Comparison of ENCODE assay signal across 23 cellular contexts in genomic region chr2:28411956-28412609, GRCh38. TPM values are rescaled to one million over a fixed set of nuclear protein-coding genes. Genes with fewer than 3 reads are reported as not detected.
A peak's percentile ranks its signal among the peaks of the same experiment; 100 is the strongest.
DNase-seq lines count a peak whose midpoint lies in the region; ATAC-seq and TF ChIP-seq lines count a peak whose summit lies in the region.
"Had no signal": no experiment of that assay in that cellular context is flagged by ENCODE, and none has a peak within 500 bp of the region (broad histone marks: within the 10 kb centered on the region; RNA-seq: fewer than 3 reads in every experiment).

No MANE protein-coding gene starts in this region.

- H3K18ac ChIP-seq in mesendoderm (ENCODE audit: low read length): no peak overlapping the region

- no peak overlapping the region for H3K56ac ChIP-seq in mesendoderm (ENCODE audit: low read length)

- no peaks in the 10 kb centered on the region for H3K27me3 Mint-ChIP-seq in activated CD4-positive, alpha-beta T cell treated with anti-CD3 and anti-CD28 coated beads, Interleukin-2, amount 10 ng/mL, durations not matched to agents 7 days and 5 days
- H3K27me3 Mint-ChIP-seq in CD4-positive, alpha-beta memory T cell: no peaks in the 10 kb centered on the region
- H3K27me3 Mint-ChIP-seq: progenitor cell of endocrine pancreas had no signal

- H3K9ac ChIP-seq in mesendoderm (ENCODE audit: low read length): no peak overlapping the region

- POLR2A ChIA-PET in activated CD4-positive, alpha-beta T cell treated with anti-CD3 and anti-CD28 coated beads, Interleukin-2, amount 10 ng/mL, durations not matched to agents 7 days and 5 days (lab: Charles Lee): no interaction called here
- POLR2A ChIA-PET in CD4-positive, alpha-beta memory T cell (lab: Charles Lee; ENCODE audit: partially characterized antibody): interaction anchor here (3.6 to 10.9 kb wide), 2 partner anchors 11 to 20 kb away, joined by 14 to 115 read pairs; partner anchors contain the start of gene FOSL2

- no peak for TF ChIP-seq POLR2A in thyroid gland (IDR thresholded peaks at IDR 0.05)

- H3K4me3 ChIP-seq in CD4-positive, alpha-beta memory T cell (ENCODE audit: low read length in 2 of 2): no peak overlapping the region
- H3K4me3 ChIP-seq in psoas muscle: no peak overlapping the region
- no peak overlapping the region for H3K4me3 ChIP-seq in mesendoderm (ENCODE audit: low read length)
- H3K4me3 ChIP-seq in thyroid gland (replicated peaks in 1 of 3): no peak overlapping the region
- H3K4me3 ChIP-seq: dorsolateral prefrontal cortex had no signal

- TF ChIP-seq CTCF in psoas muscle (IDR thresholded peaks at IDR 0.05): no peak
- TF ChIP-seq CTCF in thyroid gland (IDR thresholded peaks at IDR 0.05): no peak

- no peak overlapping the region for H3K23ac ChIP-seq in mesendoderm (ENCODE audit: low read length)

- H3K36me3 ChIP-seq in CD4-positive, alpha-beta memory T cell (ENCODE audit: insufficient read depth, low read length): peaks cover 3% of the 10 kb centered on the region
- H3K36me3 ChIP-seq in psoas muscle (ENCODE audit: insufficient read depth in 1 of 2, low read depth in 1 of 2) (peaks cover 23 to 100% of the 10 kb centered on the region in 2 donors), mesendoderm (ENCODE audit: control insufficient read depth, insufficient read depth, low read length) (no peaks in the 10 kb centered on the region), thyroid gland (peaks cover 72 to 78% of the 10 kb centered on the region in 2 donors)

- no peak overlapping the region for H3K27ac ChIP-seq in CD4-positive, alpha-beta memory T cell (ENCODE audit: low read depth, low read length)
- H3K27ac ChIP-seq in psoas muscle (peak overlapping the region; percentile 80), mesendoderm (ENCODE audit: low read depth, low read length) (no peak overlapping the region), thyroid gland (no peak overlapping the region)
- H3K27ac ChIP-seq: epithelial cell of prostate, foreskin keratinocyte had no signal

- no peaks in the 10 kb centered on the region for H3K9me3 Mint-ChIP-seq in activated CD4-positive, alpha-beta T cell treated with anti-CD3 and anti-CD28 coated beads, Interleukin-2, amount 10 ng/mL, durations not matched to agents 7 days and 5 days
- H3K9me3 Mint-ChIP-seq in CD4-positive, alpha-beta memory T cell: peaks cover 0 to 3% (median 0%) of the 10 kb centered on the region in 8 donors
- H3K9me3 Mint-ChIP-seq: activated T-cell treated with anti-CD3 and anti-CD28 coated beads, Interleukin-2, amount 50 U/mL, for 72 hours; memory B cell; nephron progenitor cell had no signal

- no peaks in the 10 kb centered on the region for H3K79me2 ChIP-seq in mesendoderm (ENCODE audit: control insufficient read depth, insufficient read depth, low read length)

- CTCF ChIA-PET in activated CD4-positive, alpha-beta T cell treated with anti-CD3 and anti-CD28 coated beads, Interleukin-2, amount 10 ng/mL, durations not matched to agents 7 days and 5 days (lab: Charles Lee): interaction anchor here (0.6 to 1.4 kb wide), 6 partner anchors 8 to 285 kb away, joined by 3 to 6 read pairs (median 3); no protein-coding TSS in a partner anchor
- CTCF ChIA-PET in CD4-positive, alpha-beta memory T cell (lab: Charles Lee; ENCODE audit: partially characterized antibody): no interaction called here

- H4K5ac ChIP-seq in mesendoderm (ENCODE audit: low read length): no peak overlapping the region

- H3K27me3 ChIP-seq in CD4-positive, alpha-beta memory T cell (ENCODE audit: insufficient read depth, low read length): no peaks in the 10 kb centered on the region
- H3K27me3 ChIP-seq in psoas muscle (ENCODE audit: insufficient read depth in 3 of 3, low read length in 2 of 3) (no peaks in the 10 kb centered on the region), mesendoderm (ENCODE audit: insufficient read depth, low read length, poor library complexity) (no peaks in the 10 kb centered on the region), thyroid gland (no peaks in the 10 kb centered on the region)
- H3K27me3 ChIP-seq: dorsolateral prefrontal cortex, foreskin keratinocyte had no signal

- ATAC-seq in psoas muscle (peak in 1 of 4 donors; percentile 0), GM21576 (IDR thresholded peaks at IDR 0.05; ENCODE audit: unreplicated experiment) (no peak)
- ATAC-seq: activated T-cell treated with anti-CD3 and anti-CD28 coated beads, Interleukin-2, amount 50 U/mL, for 72 hours; foreskin keratinocyte; HCT116; PC-3 had no signal

- H3K4ac ChIP-seq in mesendoderm (ENCODE audit: low read depth, low read length): no peak overlapping the region

- intact Hi-C loops in CD4-positive, alpha-beta memory T cell (cut with micrococcal nuclease): loop anchor here (2.0 kb wide), 1 partner anchor 53 kb away; no protein-coding TSS in a partner anchor
- intact Hi-C loops in psoas muscle (cut with DNase I): loop anchor here in 1 of 2 donors (5.0 kb wide), 1 partner anchor 310 kb away; no protein-coding TSS in a partner anchor
- intact Hi-C loops in thyroid gland (cut with DNase I): no loop called here

- H2BK120ac ChIP-seq in mesendoderm (ENCODE audit: low read depth, low read length): no peak overlapping the region

- H3K4me2 ChIP-seq in mesendoderm (ENCODE audit: low read length): no peak overlapping the region

- no peak overlapping the region for H2BK15ac ChIP-seq in mesendoderm (replicated peaks; ENCODE audit: low read depth)

- H3K9me3 ChIP-seq in CD4-positive, alpha-beta memory T cell (ENCODE audit: control insufficient read depth in 1 of 2, low read length in 2 of 2): no peaks in the 10 kb centered on the region
- no peaks in the 10 kb centered on the region for H3K9me3 ChIP-seq in psoas muscle
- no peaks in the 10 kb centered on the region for H3K9me3 ChIP-seq in thyroid gland

- no peaks in the 10 kb centered on the region for H3K79me1 ChIP-seq in mesendoderm (ENCODE audit: low read length)

- no peak overlapping the region for H2AK5ac ChIP-seq in mesendoderm (ENCODE audit: low read length)

- DNase-seq in activated CD4-positive, alpha-beta T cell treated with anti-CD3 and anti-CD28 coated beads, Interleukin-2, amount 10 ng/mL, durations not matched to agents 7 days and 5 days: no peak
- DNase-seq in activated CD4-positive, alpha-beta T cell treated with anti-CD3 and anti-CD28 coated beads, Interleukin-2, amount 50 U/mL, for 48 hours: no peak
- DNase-seq in CD4-positive, alpha-beta memory T cell: peak in 1 of 5 donors; percentile 4
- DNase-seq in astrocyte of the hippocampus (ENCODE audit: low read depth, low spot score) (peak; percentile 13), psoas muscle (peak in 1 of 2 donors; percentile 58), mesendoderm (no peak), thyroid gland (no peak)
- DNase-seq: activated T-cell treated with anti-CD3 and anti-CD28 coated beads, Interleukin-2, amount 50 U/mL, for 72 hours; foreskin keratinocyte; hypothalamus; kidney; MM.1S; NCI-H2171 treated with DMSO at 0.1 percent for 48 hours; nephron progenitor cell; PC-3; small intestine; stimulated activated CD4-positive, alpha-beta T cell treated with anti-CD3 and anti-CD28 coated beads, Interleukin-4, amount 100 ng/mL, for 1 hour had no signal

- H3K4me1 ChIP-seq in CD4-positive, alpha-beta memory T cell (ENCODE audit: insufficient read depth, low read length): peaks cover 50% of the 10 kb centered on the region
- H3K4me1 ChIP-seq in psoas muscle (peaks cover 38% of the 10 kb centered on the region), mesendoderm (ENCODE audit: control insufficient read depth, low read depth, low read length) (no peaks in the 10 kb centered on the region), thyroid gland (peaks cover 6% of the 10 kb centered on the region in 2 donors)

- no peak overlapping the region for H3K4me3 Mint-ChIP-seq in activated CD4-positive, alpha-beta T cell treated with anti-CD3 and anti-CD28 coated beads, Interleukin-2, amount 10 ng/mL, durations not matched to agents 7 days and 5 days
- no peak overlapping the region for H3K4me3 Mint-ChIP-seq in CD4-positive, alpha-beta memory T cell
- H3K4me3 Mint-ChIP-seq: activated T-cell treated with anti-CD3 and anti-CD28 coated beads, Interleukin-2, amount 50 U/mL, for 72 hours; memory B cell; nephron progenitor cell had no signal

- H3K27ac Mint-ChIP-seq in activated CD4-positive, alpha-beta T cell treated with anti-CD3 and anti-CD28 coated beads, Interleukin-2, amount 10 ng/mL, durations not matched to agents 7 days and 5 days: peak overlapping the region; percentile 32
- H3K27ac Mint-ChIP-seq in CD4-positive, alpha-beta memory T cell: peak overlapping the region in 6 of 7 donors; percentile 61 to 100 (median 98)
- H3K27ac Mint-ChIP-seq: memory B cell, nephron progenitor cell, progenitor cell of endocrine pancreas had no signal

- H3K36me3 Mint-ChIP-seq in activated CD4-positive, alpha-beta T cell treated with anti-CD3 and anti-CD28 coated beads, Interleukin-2, amount 10 ng/mL, durations not matched to agents 7 days and 5 days (ENCODE audit: low read depth): peaks cover 62% of the 10 kb centered on the region
- peaks cover 5 to 64% of the 10 kb centered on the region in 2 donors for H3K36me3 Mint-ChIP-seq in CD4-positive, alpha-beta memory T cell
- H3K36me3 Mint-ChIP-seq: memory B cell had no signal

- 88 to 89% (median 89%) methylated on average over 26 to 27 of the region's 27 CpGs for WGBS in psoas muscle, 3 donors
- no CpG with 5 or more reads among the region's 27 CpGs for whole genome bisulfite sequencing in mesendoderm (ENCODE audit: extremely low coverage, insufficient coverage, low lambda C conversion rate)
- WGBS in thyroid gland, 2 donors: 94 to 95% methylated on average over 27 of the region's 27 CpGs

- no peak overlapping the region for H2BK5ac ChIP-seq in mesendoderm (ENCODE audit: low read length)

- peaks cover 58% of the 10 kb centered on the region for H3K4me1 Mint-ChIP-seq in activated CD4-positive, alpha-beta T cell treated with anti-CD3 and anti-CD28 coated beads, Interleukin-2, amount 10 ng/mL, durations not matched to agents 7 days and 5 days
- peaks cover 31 to 63% (median 45%) of the 10 kb centered on the region in 4 donors for H3K4me1 Mint-ChIP-seq in CD4-positive, alpha-beta memory T cell

- H4K8ac ChIP-seq in mesendoderm (ENCODE audit: low read depth, low read length): no peak overlapping the region

RNA-seq across cellular contexts. Expression of gene FOSL2, which starts 19.4 kb away (rescaled TPM):
- total RNA-seq in activated CD4-positive, alpha-beta T cell treated with anti-CD3 and anti-CD28 coated beads, Interleukin-2, amount 10 ng/mL, durations not matched to agents 7 days and 5 days: 10 to 100 TPM; 39.6 to 47.0 TPM
- total RNA-seq in CD4-positive, alpha-beta memory T cell: 1 to 10 TPM; 6.6 to 6.7 TPM
- polyA plus RNA-seq in CD4-positive, alpha-beta memory T cell: 1 to 10 TPM; 4.7 to 5.0 TPM
- total RNA-seq in psoas muscle (100 to 1,000 TPM in 3 of 4 donors, 10 to 100 TPM in 1; 52.2 to 278 (median 192) TPM), thyroid gland (10 to 100 TPM; 30.7 to 85.1 (median 40.6) TPM)
- polyA plus RNA-seq in psoas muscle: 10 to 100 TPM; 20.1 to 74.7 (median 72.1) TPM
- polyA plus RNA-seq in mesendoderm (2013, experiment 1 of 2): 4.6 TPM
- 4.9 TPM for polyA plus RNA-seq in mesendoderm (2013, experiment 2 of 2)

Comparison
In these comparisons a context has a peak if more than half of its experiments do, and no peak if none do; other contexts are left out.
1. RNA of gene FOSL2, which starts 19.4 kb away (total RNA-seq): 52.2 to 278 TPM in psoas muscle, 39.6 to 47.0 TPM in activated CD4-positive, alpha-beta T cell treated with anti-CD3 and anti-CD28 coated beads, Interleukin-2, amount 10 ng/mL, durations not matched to agents 7 days and 5 days and 30.7 to 85.1 TPM in thyroid gland; 6.6 to 6.7 TPM in CD4-positive, alpha-beta memory T cell; every median in the first group is over 4 times any median in the second.